ENCODE assay signal across 8 cellular contexts in genomic region chr19:45645631-45646344, GRCh38. TPM values are rescaled to one million over a fixed set of nuclear protein-coding genes. Genes with fewer than 3 reads are reported as not detected.
DNase-seq lines count a peak whose midpoint lies in the region; ATAC-seq and TF ChIP-seq lines count a peak whose summit lies in the region.

No MANE protein-coding gene starts in this region.

- H3K4me3 ChIP-seq in ascending aorta, result peak overlapping the region; percentile 32 to 52
- H3K4me3 ChIP-seq in right cardiac atrium (ENCODE audit: low read length), result peak overlapping the region; percentile 51
- no peak overlapping the region for H3K4me3 ChIP-seq in aorta (ENCODE audit: low read length in 2 of 2)

- H3K9me3 ChIP-seq in ascending aorta (no peaks in the 10 kb centered on the region), right cardiac atrium (ENCODE audit: control insufficient read depth, low read length) (no peaks in the 10 kb centered on the region), aorta (ENCODE audit: control insufficient read depth, low read length) (no peaks in the 10 kb centered on the region)

- ATAC-seq in GM19372 (IDR thresholded peaks at IDR 0.05; ENCODE audit: low read depth, unreplicated experiment) (peak; percentile 39), right cardiac atrium (peak; percentile 74 to 84), aorta (ENCODE audit: low FRiP score) (peak; percentile 58)

- intact Hi-C loops in ascending aorta (cut with DNase I), result no loop called here
- intact Hi-C loops in right cardiac atrium (cut with DNase I), result loop anchor here in 3 of 4 donors (10.0 kb wide), 2 partner anchors 61 to 121 kb away; partner anchors contain the start of gene OPA3 (in 1 of the 3)
- intact Hi-C loops in aorta (cut with DNase I), result no loop called here

- no peak for TF ChIP-seq CTCF in ascending aorta (IDR thresholded peaks at IDR 0.05)

- H3K36me3 ChIP-seq in ascending aorta (no peaks in the 10 kb centered on the region), aorta (ENCODE audit: control insufficient read depth in 1 of 2, insufficient read depth in 2 of 2, low read length in 1 of 2) (no peaks in the 10 kb centered on the region)

- H3K27me3 ChIP-seq in ascending aorta (no peaks in the 10 kb centered on the region), right cardiac atrium (ENCODE audit: control insufficient read depth, insufficient read depth) (no peaks in the 10 kb centered on the region), aorta (ENCODE audit: control insufficient read depth in 1 of 2, insufficient read depth in 2 of 2, low read length in 1 of 2) (no peaks in the 10 kb centered on the region)

- under 1% methylated on average over 27 of the region's 27 CpGs for WGBS in right cardiac atrium
- WGBS in aorta, 2 donors, result 1% methylated on average over 27 of the region's 27 CpGs

- H3K27ac ChIP-seq in ascending aorta (no peak overlapping the region), right cardiac atrium (ENCODE audit: low read length) (no peak overlapping the region), aorta (ENCODE audit: low read depth in 1 of 2, low read length in 2 of 2) (no peak overlapping the region)

- H3K4me1 ChIP-seq in ascending aorta (peaks cover 6 to 12% of the 10 kb centered on the region in 2 donors), right cardiac atrium (ENCODE audit: control insufficient read depth, insufficient read depth, low read length) (peaks cover 2% of the 10 kb centered on the region), aorta (ENCODE audit: control insufficient read depth in 1 of 2, insufficient read depth in 2 of 2, low read length in 2 of 2) (no peaks in the 10 kb centered on the region)

- DNase-seq in AG20443 (ENCODE audit: low spot score) (peak; percentile 93), NCI-H1105 treated with DMSO at 0.1 percent for 48 hours (lab: John Stamatoyannopoulos, UW) (peak; percentile 71), T-helper 2 cell (peak; percentile 48 to 94 (median 72)), ascending aorta (ENCODE audit: low spot score in 2 of 2) (peak; percentile 29 to 86), right cardiac atrium (peak; percentile 79 to 92 (median 89)), putamen (ENCODE audit: low spot score) (peak; percentile 98), aorta (peak; percentile 81 to 83)

RNA-seq across cellular contexts. Expression of gene EML2, which starts 6.6 kb away (rescaled TPM):
- 129 TPM for total RNA-seq in ascending aorta
- 10 to 100 TPM; 25.2 to 37.9 (median 33.7) TPM for total RNA-seq in right cardiac atrium
- 19.0 TPM for polyA plus RNA-seq in right cardiac atrium
- 10 to 100 TPM; 42.4 to 52.9 TPM for total RNA-seq in aorta
- polyA plus RNA-seq in aorta, result 10 to 100 TPM; 21.7 to 48.1 TPM

RNA-seq across cellular contexts. Expression of gene GIPR, which starts 22.2 kb away (rescaled TPM):
- total RNA-seq in ascending aorta (not detected), right cardiac atrium (10 to 100 TPM in 3 of 4 donors, 1 to 10 TPM in 1; 8.5 to 16.7 (median 12.5) TPM), aorta (1 to 10 TPM in 1 of 2 donors, under 1 TPM in 1; 0.45 to 2.4 TPM)
- polyA plus RNA-seq in right cardiac atrium (8.7 TPM), aorta (not detected)

RNA-seq across cellular contexts. Expression of gene GPR4, which starts 43.8 kb away (rescaled TPM):
- total RNA-seq in ascending aorta, result 14.0 TPM
- total RNA-seq in right cardiac atrium, result 10 to 100 TPM in 1 of 4 donors, 1 to 10 TPM in 3; 3.7 to 11.3 (median 4.7) TPM
- 7.7 TPM for polyA plus RNA-seq in right cardiac atrium
- 10 to 100 TPM; 10.6 to 10.9 TPM for total RNA-seq in aorta
- polyA plus RNA-seq in aorta, result 1 to 10 TPM in 1 of 2 donors, under 1 TPM in 1; 0.63 to 1.2 TPM

RNA-seq across cellular contexts. Expression of gene SNRPD2, which starts 46.0 kb away (rescaled TPM):
- total RNA-seq in ascending aorta (71.1 TPM), right cardiac atrium (100 to 1,000 TPM; 246 to 297 (median 285) TPM), aorta (100 to 1,000 TPM; 203 to 206 TPM)
- polyA plus RNA-seq in right cardiac atrium (281 TPM), aorta (100 to 1,000 TPM; 319 to 345 TPM)

RNA-seq across cellular contexts. Expression of gene QPCTL, which starts 46.7 kb away (rescaled TPM):
- total RNA-seq in ascending aorta (7.2 TPM), right cardiac atrium (1 to 10 TPM; 2.5 to 3.3 (median 3.1) TPM), aorta (1 to 10 TPM; 5.3 to 5.4 TPM)
- polyA plus RNA-seq in right cardiac atrium (2.7 TPM), aorta (10 to 100 TPM in 1 of 2 donors, 1 to 10 TPM in 1; 1.9 to 11.1 TPM)

Comparison
In these comparisons a context has a peak if more than half of its experiments do, and no peak if none do; other contexts are left out.
1. H3K4me3 ChIP-seq: peak in ascending aorta (2 of 2) and right cardiac atrium (single experiment); none in aorta (0 of 2).
2. intact Hi-C loops: an anchor here in right cardiac atrium (10.0 kb wide); none called in ascending aorta and aorta.
3. Peak in every context shown above with its lines, with median percentiles within 50 percentile points of each other: DNase-seq and ATAC-seq.